8 cellular contexts compared by ENCODE assay signal in genomic region chr15:32029862-32030781, GRCh38. TPM values are rescaled to one million over a fixed set of nuclear protein-coding genes. Genes with fewer than 3 reads are reported as not detected.
DNase-seq lines count a peak whose midpoint lies in the region; ATAC-seq and TF ChIP-seq lines count a peak whose summit lies in the region.

Gene CHRNA7, plus strand, starts transcription at chr15:32030515. Its CDS starts 80 bp downstream, at chr15:32030595.

- H3K4me3 ChIP-seq in HL-60 (replicated peaks; ENCODE audit: insufficient read depth, low read length), result peak within 1 kb of the TSS; percentile 34
- H3K4me3 ChIP-seq in SJCRH30, result peak within 1 kb of the TSS; percentile 74
- H3K4me3 ChIP-seq in right lobe of liver, result peak within 1 kb of the TSS; percentile 30 to 57 (median 40)

- peaks cover 42% of the 10 kb centered on the region for H3K27me3 ChIP-seq in HL-60 (ENCODE audit: insufficient read depth, poor library complexity, severe bottlenecking)
- H3K27me3 ChIP-seq in SJCRH30, result no peaks in the 10 kb centered on the region
- peaks cover 0 to 26% of the 10 kb centered on the region in 2 donors for H3K27me3 ChIP-seq in right lobe of liver

- peak within 1 kb of the TSS; percentile 68 for H3K4me3 Mint-ChIP-seq in dendritic cell treated with granulocyte-macrophage colony-stimulating factor and Interleukin-4, amounts not matched to agents 40 ng/mL and 50 ng/mL, for 4 days
- H3K4me3 Mint-ChIP-seq in stimulated activated naive CD8-positive, alpha-beta T cell treated with anti-CD3 and anti-CD28 coated beads, Interleukin-15, Interleukin-2, amounts not matched to agents 100 ng/mL and 50 ng/mL, for 24 hours, result peak within 1 kb of the TSS; percentile 43

- H3K4me1 Mint-ChIP-seq in dendritic cell treated with granulocyte-macrophage colony-stimulating factor and Interleukin-4, amounts not matched to agents 40 ng/mL and 50 ng/mL, for 4 days (ENCODE audit: low read depth), result peaks cover 18% of the 10 kb centered on the region
- H3K4me1 Mint-ChIP-seq in stimulated activated naive CD8-positive, alpha-beta T cell treated with anti-CD3 and anti-CD28 coated beads, Interleukin-15, Interleukin-2, amounts not matched to agents 100 ng/mL and 50 ng/mL, for 24 hours (ENCODE audit: low read depth), result peaks cover 7% of the 10 kb centered on the region

- H3K36me3 ChIP-seq in SJCRH30 (no peaks in the 10 kb centered on the region), right lobe of liver (no peaks in the 10 kb centered on the region)

- H3K4me1 ChIP-seq in SJCRH30 (peaks cover 10% of the 10 kb centered on the region; the same call in 1 of the 2 replicates), right lobe of liver (peaks cover 0 to 10% (median 0%) of the 10 kb centered on the region in 4 donors)

- peak; percentile 82 to 92 (median 88) for ATAC-seq in right lobe of liver

- H3K36me3 Mint-ChIP-seq in dendritic cell treated with granulocyte-macrophage colony-stimulating factor and Interleukin-4, amounts not matched to agents 40 ng/mL and 50 ng/mL, for 4 days (ENCODE audit: low read depth), result no peaks in the 10 kb centered on the region
- no peaks in the 10 kb centered on the region for H3K36me3 Mint-ChIP-seq in stimulated activated naive CD8-positive, alpha-beta T cell treated with anti-CD3 and anti-CD28 coated beads, Interleukin-15, Interleukin-2, amounts not matched to agents 100 ng/mL and 50 ng/mL, for 24 hours (ENCODE audit: low read depth)

- TF ChIP-seq CTCF in GM13976 (IDR thresholded peaks at IDR 0.05; ENCODE audit: borderline replicate concordance, control extremely low read depth, extremely low read depth, insufficient read depth, missing control alignments) (no peak), HL-60 (IDR thresholded peaks at IDR 0.05; ENCODE audit: insufficient read depth, low read length) (no peak), right lobe of liver (IDR thresholded peaks at IDR 0.05) (peak; percentile 8 to 24 (median 12))

- under 1% methylated on average over 39 of the region's 92 CpGs for WGBS in right lobe of liver (ENCODE audit: insufficient coverage, low coverage, low lambda C conversion rate, missing lambda C conversion rate)

- in situ Hi-C loops in GM13976 (cut with MboI; ENCODE audit: low sequenced_read_pairs, unreplicated experiment), result no loop called here

- H3K9me3 ChIP-seq in SJCRH30 (replicated peaks), result no peaks in the 10 kb centered on the region
- H3K9me3 ChIP-seq in right lobe of liver, result no peaks in the 10 kb centered on the region

- DNase-seq in AML-193 (lab: John Stamatoyannopoulos, UW) (peak; percentile 18 to 32), GM13976 (ENCODE audit: low spot score) (peak; percentile 59), HL-60 (ENCODE audit: low read depth in 1 of 2, low spot score in 1 of 2) (peak; percentile 18 to 25), SJCRH30 (peak; percentile 83), right lobe of liver (peak; percentile 59 to 68 (median 65)), NK-92 (lab: John Stamatoyannopoulos, UW; ENCODE audit: unreplicated experiment) (no peak)

- no peak within 1 kb of the TSS for H3K27ac Mint-ChIP-seq in dendritic cell treated with granulocyte-macrophage colony-stimulating factor and Interleukin-4, amounts not matched to agents 40 ng/mL and 50 ng/mL, for 4 days
- H3K27ac Mint-ChIP-seq in stimulated activated naive CD8-positive, alpha-beta T cell treated with anti-CD3 and anti-CD28 coated beads, Interleukin-15, Interleukin-2, amounts not matched to agents 100 ng/mL and 50 ng/mL, for 24 hours, result no peak within 1 kb of the TSS

- no peak for TF ChIP-seq POLR2A in right lobe of liver (IDR thresholded peaks at IDR 0.05)

- H3K27me3 Mint-ChIP-seq in dendritic cell treated with granulocyte-macrophage colony-stimulating factor and Interleukin-4, amounts not matched to agents 40 ng/mL and 50 ng/mL, for 4 days, result peaks cover 59% of the 10 kb centered on the region
- peaks cover 74% of the 10 kb centered on the region for H3K27me3 Mint-ChIP-seq in stimulated activated naive CD8-positive, alpha-beta T cell treated with anti-CD3 and anti-CD28 coated beads, Interleukin-15, Interleukin-2, amounts not matched to agents 100 ng/mL and 50 ng/mL, for 24 hours

- no peak within 1 kb of the TSS for H3K27ac ChIP-seq in HL-60 (replicated peaks)
- H3K27ac ChIP-seq in SJCRH30, result peak within 1 kb of the TSS; percentile 52; the same call in 1 of the 2 replicates
- H3K27ac ChIP-seq in right lobe of liver, result no peak within 1 kb of the TSS

- intact Hi-C loops in dendritic cell treated with granulocyte-macrophage colony-stimulating factor and Interleukin-4, amounts not matched to agents 40 ng/mL and 50 ng/mL, for 4 days (cut with micrococcal nuclease), result no loop called here
- intact Hi-C loops in right lobe of liver (cut with DNase I), result no loop called here

- H3K9me3 Mint-ChIP-seq in dendritic cell treated with granulocyte-macrophage colony-stimulating factor and Interleukin-4, amounts not matched to agents 40 ng/mL and 50 ng/mL, for 4 days, result no peaks in the 10 kb centered on the region
- H3K9me3 Mint-ChIP-seq in stimulated activated naive CD8-positive, alpha-beta T cell treated with anti-CD3 and anti-CD28 coated beads, Interleukin-15, Interleukin-2, amounts not matched to agents 100 ng/mL and 50 ng/mL, for 24 hours, result no peaks in the 10 kb centered on the region

RNA-seq across cellular contexts. Expression of gene CHRNA7, which starts in this region (rescaled TPM):
- 7.7 and 8.9 TPM in 2 replicates for total RNA-seq in SJCRH30 (2014; rRNA removed; shearing (Covaris generic))
- under 1 TPM in 2 of 6 experiments, not detected in 4; 0.35 to 0.39 TPM for total RNA-seq in right lobe of liver

Comparison
In these comparisons a context has a peak if more than half of its experiments do, and no peak if none do; other contexts are left out.
1. Peak in DNase-seq, ATAC-seq and H3K4me3 ChIP-seq in right lobe of liver; RNA of the gene not detected or under 1 TPM.
2. CTCF ChIP-seq: peak in right lobe of liver (4 of 4); none in GM13976 (single experiment) and HL-60 (single experiment).
3. Peak in every context shown above with its lines, with median percentiles within 50 percentile points of each other: H3K4me3 ChIP-seq.